11 cellular contexts compared by ENCODE assay signal in genomic region chr1:183477986-183478781, GRCh38. TPM values are rescaled to one million over a fixed set of nuclear protein-coding genes. Genes with fewer than 3 reads are reported as not detected.
A peak's percentile ranks its signal among the peaks of the same experiment; 100 is the strongest.
DNase-seq lines count a peak whose midpoint lies in the region; ATAC-seq, FAIRE-seq and TF ChIP-seq lines count a peak whose summit lies in the region.
"Had no signal": no experiment of that assay in that cellular context is flagged by ENCODE, and none has a peak within 500 bp of the region (broad histone marks: within the 10 kb centered on the region; RNA-seq: fewer than 3 reads in every experiment).

No MANE protein-coding gene starts in this region.

- H3F3A ChIP-seq in neural progenitor cell (ENCODE audit: low read depth): peaks cover 8% of the 10 kb centered on the region

- peaks cover 45 to 57% (median 50%) of the 10 kb centered on the region in 3 donors for H3K4me1 Mint-ChIP-seq in IgD-negative memory B cell
- H3K4me1 Mint-ChIP-seq in neural progenitor cell: peaks cover 9% of the 10 kb centered on the region

- no peak for TF ChIP-seq EP300 in K562 (IDR thresholded peaks at IDR 0.05; ENCODE audit: low read length)

- CTCF ChIA-PET in K562 (lab: Yijun Ruan, JAX; ENCODE audit: low intra/inter-chr PET ratio): no interaction called here

- H3K9me1 ChIP-seq in K562 (ENCODE audit: control insufficient read depth, insufficient read depth, low read length): no peaks in the 10 kb centered on the region

- H3K36me3 Mint-ChIP-seq in IgD-negative memory B cell (no peaks in the 10 kb centered on the region), neural progenitor cell (peaks cover 2% of the 10 kb centered on the region)

- intact Hi-C loops in K562 (cut with micrococcal nuclease): no loop called here

- H3K79me2 ChIP-seq in K562 (ENCODE audit: control insufficient read depth, insufficient read depth, low read length) (peaks cover 100% of the 10 kb centered on the region), neural progenitor cell (ENCODE audit: low read depth) (peaks cover 100% of the 10 kb centered on the region)

- DNase-seq in GM13977 (ENCODE audit: low spot score) (peak; percentile 22), K562 (ENCODE audit: extremely low read depth in 1 of 4, low spot score in 3 of 4) (no peak), NCI-H1105 (lab: John Stamatoyannopoulos, UW) (no peak), neural progenitor cell (ENCODE audit: low spot score) (no peak), 8988T (no peak)
- DNase-seq: aorta, foreskin fibroblast had no signal

- H3K27me3 Mint-ChIP-seq in IgD-negative memory B cell (no peaks in the 10 kb centered on the region), neural progenitor cell (ENCODE audit: insufficient read depth, low read depth) (no peaks in the 10 kb centered on the region)

- H4K20me1 ChIP-seq in K562 (replicated peaks; ENCODE audit: control insufficient read depth, insufficient read depth, low read length) (peaks cover 2% of the 10 kb centered on the region), neural progenitor cell (ENCODE audit: low read depth) (peaks cover 89% of the 10 kb centered on the region)

- H3K9me3 ChIP-seq in K562 (replicated peaks; ENCODE audit: control insufficient read depth, insufficient read depth, low read depth, low read length) (no peaks in the 10 kb centered on the region), neural progenitor cell (ENCODE audit: low read depth) (no peaks in the 10 kb centered on the region)

- BruUV-seq in K562 (replicated peaks; lab: Mats Ljungman, UMichigan): no TSS peak

- H3K4me2 ChIP-seq in K562 (ENCODE audit: insufficient read depth, low read length) (0 out of 2 replicates have a peak overlapping the region, but pooled peaks have one; percentile 6), neural progenitor cell (no peak overlapping the region)

- ATAC-seq in GM21447 (IDR thresholded peaks at IDR 0.05; ENCODE audit: unreplicated experiment) (peak; percentile 63), K562 (no peak), GM19023 (IDR thresholded peaks at IDR 0.05; ENCODE audit: unreplicated experiment) (no peak)

- in situ Hi-C loops in GM13977 (cut with MboI; ENCODE audit: low pct_unique_long_range_greater_than_20kb, low sequenced_read_pairs, unreplicated experiment) (no loop called here), K562 (cut with MboI) (no loop called here)

- FAIRE-seq in K562 (lab: Jason Lieb, UNC): no peak

- peaks cover 16 to 47% of the 10 kb centered on the region in 2 experiments; a peak in 3 of 5 replicates for H3K4me1 ChIP-seq in K562 (replicated peaks in 1 of 2; ENCODE audit: control insufficient read depth in 2 of 2, insufficient read depth in 2 of 2, low read length in 2 of 2)
- H3K4me1 ChIP-seq in neural progenitor cell: peaks cover 29% of the 10 kb centered on the region

- H3K4me3 ChIP-seq in K562 (no peak overlapping the region), neural progenitor cell (no peak overlapping the region)

- H3K4me3 Mint-ChIP-seq in IgD-negative memory B cell (peak overlapping the region in 3 of 4 donors; percentile 3 to 76 (median 52)), neural progenitor cell (no peak overlapping the region)
- H3K4me3 Mint-ChIP-seq: neural crest cell had no signal

- no peak for TF ChIP-seq POLR2A in K562 (conservative IDR thresholded peaks at IDR 0.05)

- no peak overlapping the region for H2AFZ ChIP-seq in K562 (ENCODE audit: low read depth, low read length)
- H2AFZ ChIP-seq in neural progenitor cell (replicated peaks): no peak overlapping the region

- no peak overlapping the region for H3K9ac ChIP-seq in K562 (ENCODE audit: insufficient read depth in 1 of 2, low read depth in 2 of 2, low read length in 2 of 2)
- H3K9ac ChIP-seq in neural progenitor cell: no peak overlapping the region

- peak overlapping the region; percentile 25 to 40 (median 35) for H3K27ac Mint-ChIP-seq in IgD-negative memory B cell
- no peak overlapping the region for H3K27ac Mint-ChIP-seq in neural progenitor cell

- H3K9me3 Mint-ChIP-seq in IgD-negative memory B cell: no peaks in the 10 kb centered on the region
- no peaks in the 10 kb centered on the region for H3K9me3 Mint-ChIP-seq in neural progenitor cell
- H3K9me3 Mint-ChIP-seq: neural crest cell had no signal

- H3K36me3 ChIP-seq in K562 (ENCODE audit: control insufficient read depth, insufficient read depth, low read length) (peaks cover 21% of the 10 kb centered on the region), neural progenitor cell (no peaks in the 10 kb centered on the region)

- POLR2A ChIA-PET in K562 (lab: Yijun Ruan, JAX): interaction anchor here (1.3 kb wide), 2 partner anchors 9 to 36 kb away, joined by 4 to 6 read pairs; no protein-coding TSS in a partner anchor

- no peak overlapping the region for H3K27ac ChIP-seq in K562 (ENCODE audit: extremely low read depth, low read depth, low read length)
- H3K27ac ChIP-seq in neural progenitor cell: no peak overlapping the region

- no peak for TF ChIP-seq CTCF in GM13977 (IDR thresholded peaks at IDR 0.05; ENCODE audit: extremely low read depth, insufficient read depth, missing control alignments)
- TF ChIP-seq CTCF in K562 (IDR thresholded peaks at IDR 0.05 in 2 of 3, conservative IDR thresholded peaks at IDR 0.05 in 1 of 3; ENCODE audit: insufficient read depth in 2 of 3, low read depth in 1 of 3, low read length in 3 of 3): no peak
- TF ChIP-seq CTCF in neural progenitor cell (IDR thresholded peaks at IDR 0.05): no peak

- H3K27me3 ChIP-seq in K562 (ENCODE audit: control insufficient read depth in 2 of 2, insufficient read depth in 2 of 2, low read length in 2 of 2): no peaks in the 10 kb centered on the region
- H3K27me3 ChIP-seq in neural progenitor cell: no peaks in the 10 kb centered on the region

- TF ChIP-seq RAD21 in K562 (CRISPR knock-in tag; conservative IDR thresholded peaks at IDR 0.05 in 1 of 2, IDR thresholded peaks at IDR 0.05 in 1 of 2): no peak

- WGBS in K562 (ENCODE audit: insufficient coverage, low coverage, missing lambda C conversion rate): 72% methylated on average over 3 of the region's 3 CpGs

TF ChIP-seq in K562, 482 proteins besides CTCF, POLR2A, EP300 and RAD21:
- TF ChIP-seq NCOA2 (IDR thresholded peaks at IDR 0.05; ENCODE audit: partially characterized antibody in 2 of 2) (no peak), ARNT (IDR thresholded peaks at IDR 0.05) (peak in 1 of 2 experiments; percentile 93; a peak in 2 of 4 replicates)
TF ChIP-seq in K562: peak in this region for 1.

RNA-seq across cellular contexts. Expression of gene SMG7, which starts 5.9 kb away (rescaled TPM):
- polyA plus RNA-seq in IgD-negative memory B cell: 34.4 TPM
- 62.4 and 123 TPM in 2 replicates for total RNA-seq in K562 (2011; cell fraction: chromatin; rRNA removed; ENCODE audit: low replicate concordance)
- 36.4 and 37.6 TPM in 2 replicates for total RNA-seq in K562 (2011; cell fraction: nucleolus; rRNA removed)
- total RNA-seq in K562 (2011; cell fraction: nucleoplasm; rRNA removed): 49.6 and 67.6 TPM in 2 replicates
- 23.4 and 28.1 TPM in 2 replicates for total RNA-seq in K562 (2014; rRNA removed)
- total RNA-seq in K562 (2014; rRNA removed; fragmentation: Illumina TruSeq; extraction: Trizol): 28.1 and 30.9 TPM in 2 replicates
- 29.0 and 30.4 TPM in 2 replicates for total RNA-seq in K562 (2015; rRNA removed; fragmentation: Illumina TruSeq; extraction: Trizol)
- total RNA-seq in K562 (2021): 62.1 and 69.7 TPM in 2 replicates
- 59.0 and 64.8 TPM in 2 replicates for polyA plus RNA-seq in K562 (2011; rRNA removed)
- 41.6 and 49.6 TPM in 2 replicates for polyA plus RNA-seq in K562 (2011; cell fraction: cytosol; rRNA removed)
- 69.9 and 76.0 TPM in 2 replicates for polyA plus RNA-seq in K562 (2011; cell fraction: nucleus; rRNA removed)
- 28.7 and 36.9 TPM in 2 replicates for polyA plus RNA-seq in K562 (2012)
- 59.9 and 74.6 TPM in 2 replicates for polyA plus RNA-seq in K562 (2014; fragmentation: Illumina TruSeq; extraction: Trizol)
- polyA plus RNA-seq in K562 (2014; fragmentation: Nextera tagmentation; extraction: Ambion mirVana): 10 to 100 TPM; 12.4 to 12.5 TPM
- 34.6 and 38.7 TPM in 2 replicates for polyA plus RNA-seq in K562 (2014; rRNA removed)
- polyA minus RNA-seq in K562 (2011; rRNA and poly(A)+ RNA removed): 89.9 and 91.6 TPM in 2 replicates
- polyA minus RNA-seq in K562 (2011; cell fraction: cytosol; rRNA and poly(A)+ RNA removed): 38.0 and 42.5 TPM in 2 replicates
- 55.1 and 87.4 TPM in 2 replicates for polyA minus RNA-seq in K562 (2011; cell fraction: nucleus; rRNA and poly(A)+ RNA removed)
- 33.4 and 33.5 TPM in 2 replicates for total RNA-seq in neural progenitor cell (ENCODE audit: low replicate concordance)
